ENCODE assay signal across 8 cellular contexts in the genomic region with DNA sequence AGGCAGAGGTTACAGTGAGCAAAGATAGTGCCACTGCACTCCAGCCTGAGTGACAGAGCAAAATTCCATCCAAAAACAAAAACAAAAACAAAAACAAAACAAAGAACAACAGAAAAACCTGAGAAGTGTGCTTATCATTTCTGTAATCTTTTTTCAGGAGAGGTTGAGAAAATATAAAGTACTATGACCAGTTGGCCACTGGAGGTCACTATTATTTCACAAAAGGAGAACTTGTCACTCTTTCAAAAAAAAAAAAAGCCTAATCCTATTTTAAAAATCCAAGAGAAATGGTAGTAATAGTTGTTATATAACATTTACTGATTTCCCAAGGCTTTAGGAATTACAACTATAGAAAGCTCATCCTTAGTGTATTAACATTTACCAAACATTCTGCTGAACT. TPM values are rescaled to one million over a fixed set of nuclear protein-coding genes. Genes with fewer than 3 reads are reported as not detected.
A peak's percentile ranks its signal among the peaks of the same experiment; 100 is the strongest.
DNase-seq lines count a peak whose midpoint lies in the region; ATAC-seq, FAIRE-seq and TF ChIP-seq lines count a peak whose summit lies in the region.

No MANE protein-coding gene starts in this region.

- no peak for ATAC-seq in left cardiac atrium

- no peaks in the 10 kb centered on the region for H3K27me3 ChIP-seq in cardiac muscle cell

- peak; percentile 97 for FAIRE-seq in endometrium (lab: Jason Lieb, UNC)

- H3K9me3 ChIP-seq in cardiac muscle cell (ENCODE audit: low read depth), result no peaks in the 10 kb centered on the region

- peak; percentile 63 to 66 for DNase-seq in cardiac muscle cell (ENCODE audit: low read depth in 1 of 2, low spot score in 1 of 2)
- DNase-seq in left cardiac atrium, result no peak
- DNase-seq in NCI-H748 (lab: John Stamatoyannopoulos, UW; ENCODE audit: unreplicated experiment), result peak; percentile 31
- peak; percentile 57 for DNase-seq in pons (ENCODE audit: low spot score)
- no peak for DNase-seq in activated CD8-positive, alpha-beta memory T cell treated with anti-CD3 and anti-CD28 coated beads, Interleukin-2, amount 50 U/mL, for 4 hours
- DNase-seq in stimulated activated CD4-positive, alpha-beta T cell treated with anti-CD3 and anti-CD28 coated beads, Interleukin-2, amount 100 ng/mL, for 24 hours, result no peak
- no peak for DNase-seq in activated gamma-delta T cell treated with Interleukin-2 at 50 U/mL for 16 hours

- peak; percentile 39 for TF ChIP-seq CTCF in cardiac muscle cell (IDR thresholded peaks at IDR 0.05; ENCODE audit: low read depth, low read length)

- intact Hi-C loops in left cardiac atrium (cut with DNase I), result loop anchor here in 1 of 2 donors (5.0 to 10.0 kb wide), 2 partner anchors 54 to 1687 kb away; a partner anchor contains a TSS

- no peaks in the 10 kb centered on the region for H3K36me3 ChIP-seq in cardiac muscle cell

- no peak overlapping the region for H3K27ac ChIP-seq in cardiac muscle cell

- H3K4me1 ChIP-seq in cardiac muscle cell (ENCODE audit: low read depth), result peaks cover 9% of the 10 kb centered on the region

- H3K4me3 ChIP-seq in cardiac muscle cell, result no peak overlapping the region

RNA-seq across cellular contexts. Expression of a gene that starts 24.9 kb away (rescaled TPM):
- total RNA-seq in cardiac muscle cell (31.3 and 57.4 TPM in 2 replicates), left cardiac atrium (10 to 100 TPM; 38.4 to 40.0 TPM)
- polyA plus RNA-seq in cardiac muscle cell, result 20.1 and 21.7 TPM in 2 replicates

Comparison
In these comparisons a context has a peak if more than half of its experiments do, and no peak if none do; other contexts are left out.
1. DNase-seq: peak in cardiac muscle cell (2 of 2), NCI-H748 (single experiment) and pons (single experiment); none in left cardiac atrium (single experiment), activated CD8-positive, alpha-beta memory T cell treated with anti-CD3 and anti-CD28 coated beads, Interleukin-2, amount 50 U/mL, for 4 hours (single experiment), stimulated activated CD4-positive, alpha-beta T cell treated with anti-CD3 and anti-CD28 coated beads, Interleukin-2, amount 100 ng/mL, for 24 hours (0 of 2) and activated gamma-delta T cell treated with Interleukin-2 at 50 U/mL for 16 hours (single experiment).